16 cellular contexts compared by ENCODE assay signal in the genomic region with DNA sequence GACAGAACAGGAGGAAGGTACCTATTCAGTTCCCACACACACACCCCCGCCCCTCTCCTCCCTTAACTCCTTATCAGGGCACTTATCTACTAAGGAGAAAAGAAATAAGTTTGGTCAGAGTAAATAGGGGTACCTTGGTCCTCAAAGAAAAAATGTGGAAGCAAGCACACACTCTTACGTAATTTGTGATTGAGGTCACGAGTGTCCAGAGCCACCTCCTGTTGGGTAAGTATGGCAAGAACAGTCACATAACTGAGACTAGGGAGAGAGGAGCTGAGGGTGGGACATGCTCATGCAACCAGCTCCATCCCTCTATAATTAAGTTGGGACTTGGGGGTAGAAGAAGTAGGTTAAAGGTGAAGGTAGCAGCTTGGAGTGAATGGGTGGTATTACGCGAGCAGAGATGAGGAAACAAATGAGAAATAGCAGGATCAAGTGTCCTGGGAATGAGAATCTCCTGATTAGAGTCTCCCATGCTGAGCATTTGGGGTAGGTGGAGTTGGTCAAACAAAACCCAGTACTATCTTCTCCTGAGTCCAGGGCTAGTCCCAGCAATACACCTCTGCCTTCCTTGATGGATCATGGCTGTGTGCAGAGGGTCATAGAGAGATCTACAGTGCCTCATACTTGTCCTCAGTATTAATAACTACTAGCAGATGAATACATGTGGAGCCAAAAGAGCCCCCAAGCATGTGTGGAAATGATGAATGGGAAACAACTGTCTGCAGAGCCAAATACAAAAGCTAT.
DNase-seq lines count a peak whose midpoint lies in the region; ATAC-seq and TF ChIP-seq lines count a peak whose summit lies in the region.
"Had no signal": no experiment of that assay in that cellular context is flagged by ENCODE, and none has a peak within 500 bp of the region (broad histone marks: within the 10 kb centered on the region; RNA-seq: fewer than 3 reads in every experiment).

No MANE protein-coding gene starts in this region.

- H3K36me3 Mint-ChIP-seq in nephron (ENCODE audit: low read depth), result no peaks in the 10 kb centered on the region
- H3K36me3 Mint-ChIP-seq in activated T-cell treated with anti-CD3 and anti-CD28 coated beads, Interleukin-2, amount 50 U/mL, for 24 hours (ENCODE audit: low read depth), result no peaks in the 10 kb centered on the region
- H3K36me3 Mint-ChIP-seq: CD4-positive, alpha-beta memory T cell had no signal

- H3K4me1 Mint-ChIP-seq in nephron, result peaks cover 36% of the 10 kb centered on the region
- H3K4me1 Mint-ChIP-seq in activated T-cell treated with anti-CD3 and anti-CD28 coated beads, Interleukin-2, amount 50 U/mL, for 24 hours (ENCODE audit: low read depth), result peaks cover 14% of the 10 kb centered on the region

- H3K4me3 ChIP-seq in fibroblast of the aortic adventitia (ENCODE audit: low read depth, low read length), result no peak overlapping the region
- H3K4me3 ChIP-seq: heart left ventricle, SK-N-MC, suprapubic skin had no signal

- H3K27me3 Mint-ChIP-seq in nephron (ENCODE audit: low read depth), result no peaks in the 10 kb centered on the region
- H3K27me3 Mint-ChIP-seq in activated T-cell treated with anti-CD3 and anti-CD28 coated beads, Interleukin-2, amount 50 U/mL, for 24 hours, result no peaks in the 10 kb centered on the region

- TF ChIP-seq CTCF in fibroblast of the aortic adventitia (IDR thresholded peaks at IDR 0.05; ENCODE audit: insufficient read depth, low read length) (no peak), nephron (IDR thresholded peaks at IDR 0.05; ENCODE audit: unreplicated experiment in 3 of 3) (no peak)

- ATAC-seq in GM18907 (IDR thresholded peaks at IDR 0.05; ENCODE audit: unreplicated experiment) (no peak), HG03045 (IDR thresholded peaks at IDR 0.05; ENCODE audit: unreplicated experiment) (no peak)

- peak overlapping the region in 1 of 3 experiments; percentile 2 for H3K4me3 Mint-ChIP-seq in nephron
- no peak overlapping the region for H3K4me3 Mint-ChIP-seq in activated T-cell treated with anti-CD3 and anti-CD28 coated beads, Interleukin-2, amount 50 U/mL, for 24 hours

- DNase-seq in EH (ENCODE audit: low read depth) (peak; percentile 41), NOMO-1 treated with dmso at 0.1 percent for 144 hours (lab: John Stamatoyannopoulos, UW; ENCODE audit: unreplicated experiment) (peak; percentile 89), fibroblast of the aortic adventitia (ENCODE audit: low read depth) (peak; percentile 58)
- DNase-seq in activated T-cell treated with anti-CD3 and anti-CD28 coated beads, Interleukin-2, amount 50 U/mL, for 24 hours, result no peak
- no peak for DNase-seq in stimulated activated CD4-positive, alpha-beta T cell treated with anti-CD3 and anti-CD28 coated beads, Interleukin-12 subunit alpha, Interleukin-12 subunit beta, amount 100 ng/mL, for 4 hours
- DNase-seq: activated T-cell treated with anti-CD3 and anti-CD28 coated beads, Interleukin-2, amount 50 U/mL, for 48 hours; CD4-positive, alpha-beta memory T cell; effector CD4-positive, alpha-beta T cell; heart left ventricle; NCI-H1105; NCI-H510A had no signal

- H3K9me3 Mint-ChIP-seq in nephron, result no peaks in the 10 kb centered on the region
- no peaks in the 10 kb centered on the region for H3K9me3 Mint-ChIP-seq in activated T-cell treated with anti-CD3 and anti-CD28 coated beads, Interleukin-2, amount 50 U/mL, for 24 hours
- H3K9me3 Mint-ChIP-seq: CD4-positive, alpha-beta memory T cell had no signal

- H3K27ac Mint-ChIP-seq in nephron, result peak overlapping the region; percentile 25 to 73 (median 62)
- no peak overlapping the region for H3K27ac Mint-ChIP-seq in activated T-cell treated with anti-CD3 and anti-CD28 coated beads, Interleukin-2, amount 50 U/mL, for 24 hours

Comparison
In these comparisons a context has a peak if more than half of its experiments do, and no peak if none do; other contexts are left out.
1. DNase-seq: peak in EH (single experiment), NOMO-1 treated with dmso at 0.1 percent for 144 hours (single experiment) and fibroblast of the aortic adventitia (single experiment); none in activated T-cell treated with anti-CD3 and anti-CD28 coated beads, Interleukin-2, amount 50 U/mL, for 24 hours (single experiment) and stimulated activated CD4-positive, alpha-beta T cell treated with anti-CD3 and anti-CD28 coated beads, Interleukin-12 subunit alpha, Interleukin-12 subunit beta, amount 100 ng/mL, for 4 hours (single experiment).